ENCODE assay signal across 9 cellular contexts in genomic region chr14:94548999-94549985, GRCh38. TPM values are rescaled to one million over a fixed set of nuclear protein-coding genes. Genes with fewer than 3 reads are reported as not detected.
DNase-seq lines count a peak whose midpoint lies in the region; ATAC-seq, FAIRE-seq and TF ChIP-seq lines count a peak whose summit lies in the region.
"Had no signal": no experiment of that assay in that cellular context is flagged by ENCODE, and none has a peak within 500 bp of the region (broad histone marks: within the 10 kb centered on the region; RNA-seq: fewer than 3 reads in every experiment).

No MANE protein-coding gene starts in this region.

- TF ChIP-seq EP300 in K562 (IDR thresholded peaks at IDR 0.05; ENCODE audit: low read length): no peak

- 1% methylated on average over 21 of the region's 24 CpGs for WGBS in K562 (ENCODE audit: insufficient coverage, low coverage, missing lambda C conversion rate)

- TF ChIP-seq CTCF in K562 (IDR thresholded peaks at IDR 0.05 in 2 of 3, conservative IDR thresholded peaks at IDR 0.05 in 1 of 3; ENCODE audit: insufficient read depth in 2 of 3, low read depth in 1 of 3, low read length in 3 of 3): peak; percentile 62 to 68 (median 65)

- H3K4me1 ChIP-seq in K562 (replicated peaks in 1 of 2; ENCODE audit: control insufficient read depth in 2 of 2, insufficient read depth in 2 of 2, low read length in 2 of 2): no peaks in the 10 kb centered on the region

- H4K20me1 ChIP-seq in K562 (replicated peaks; ENCODE audit: control insufficient read depth, insufficient read depth, low read length): no peaks in the 10 kb centered on the region

- peak in 1 of 2 experiments; percentile 48; a peak in 2 of 4 replicates for TF ChIP-seq RAD21 in K562 (CRISPR knock-in tag; conservative IDR thresholded peaks at IDR 0.05 in 1 of 2, IDR thresholded peaks at IDR 0.05 in 1 of 2)

- ATAC-seq in K562 (peak; percentile 88), HG02678 (IDR thresholded peaks at IDR 0.05; ENCODE audit: unreplicated experiment) (no peak)

- H3K27ac ChIP-seq in K562 (ENCODE audit: extremely low read depth, low read depth, low read length): no peak overlapping the region

- no peak overlapping the region for H3K9ac ChIP-seq in K562 (ENCODE audit: insufficient read depth in 1 of 2, low read depth in 2 of 2, low read length in 2 of 2)

- no peak overlapping the region for H3K4me3 ChIP-seq in K562

- no TSS peak for BruUV-seq in K562 (replicated peaks; lab: Mats Ljungman, UMichigan)

- FAIRE-seq in K562 (lab: Jason Lieb, UNC): peak; percentile 6
- FAIRE-seq: islet of Langerhans had no signal

- TF ChIP-seq POLR2A in K562 (conservative IDR thresholded peaks at IDR 0.05): no peak

- no peaks in the 10 kb centered on the region for H3K9me3 ChIP-seq in K562 (replicated peaks; ENCODE audit: control insufficient read depth, insufficient read depth, low read depth, low read length)

- CTCF ChIA-PET in K562 (lab: Yijun Ruan, JAX; ENCODE audit: low intra/inter-chr PET ratio): interaction anchor here (1.4 kb wide), 1 partner anchor 114 kb away, joined by 5 read pairs; no protein-coding TSS in a partner anchor

- intact Hi-C loops in K562 (cut with micrococcal nuclease): loop anchor here (1.0 kb wide), 1 partner anchor 115 kb away; no protein-coding TSS in a partner anchor

- DNase-seq in SIG-M5 treated with dmso at 0.1 percent for 504 hours (lab: John Stamatoyannopoulos, UW; ENCODE audit: unreplicated experiment) (peak; percentile 28), SIG-M5 (lab: John Stamatoyannopoulos, UW) (no peak), HuH-7 (ENCODE audit: low spot score) (peak; percentile 51), T-helper 1 cell (peak in 4 of 5 donors; percentile 8 to 40 (median 30)), K562 (ENCODE audit: extremely low read depth in 1 of 4, low spot score in 3 of 4) (peak; percentile 41 to 65 (median 55)), islet precursor cell (peak; percentile 85)
- DNase-seq in stimulated activated CD4-positive, alpha-beta T cell treated with anti-CD3 and anti-CD28 coated beads, Interleukin-1b, Interleukin-23, amount 100 ng/mL, for 48 hours: peak; percentile 50

- H2AFZ ChIP-seq in K562 (ENCODE audit: low read depth, low read length): no peak overlapping the region

- H3K27me3 ChIP-seq in K562 (ENCODE audit: control insufficient read depth in 2 of 2, insufficient read depth in 2 of 2, low read length in 2 of 2): no peaks in the 10 kb centered on the region

- H3K9me1 ChIP-seq in K562 (ENCODE audit: control insufficient read depth, insufficient read depth, low read length): no peaks in the 10 kb centered on the region

- in situ Hi-C loops in K562 (cut with MboI): no loop called here

- POLR2A ChIA-PET in K562 (lab: Yijun Ruan, JAX): interaction anchor here (0.6 kb wide), 3 partner anchors 13 to 450 kb away, joined by 3 to 4 read pairs (median 3); no protein-coding TSS in a partner anchor

- no peak overlapping the region for H3K4me2 ChIP-seq in K562 (ENCODE audit: insufficient read depth, low read length)

- no peaks in the 10 kb centered on the region for H3K79me2 ChIP-seq in K562 (ENCODE audit: control insufficient read depth, insufficient read depth, low read length)

- no peaks in the 10 kb centered on the region for H3K36me3 ChIP-seq in K562 (ENCODE audit: control insufficient read depth, insufficient read depth, low read length)

TF ChIP-seq in K562, 482 proteins besides CTCF, POLR2A, EP300 and RAD21:
- no peak for TF ChIP-seq CBX1 (IDR thresholded peaks at IDR 0.05; ENCODE audit: low read depth)
- TF ChIP-seq SMAD3 (CRISPR knock-in tag; conservative IDR thresholded peaks at IDR 0.05): no peak
- TF ChIP-seq ZC3H11A (IDR thresholded peaks at IDR 0.05; ENCODE audit: low read depth, low read length): no peak
- TF ChIP-seq HDAC1 (IDR thresholded peaks at IDR 0.05): no peak
- no peak for TF ChIP-seq TAL1 (IDR thresholded peaks at IDR 0.05)
- no peak for TF ChIP-seq ATF2 (CRISPR knock-in tag; IDR thresholded peaks at IDR 0.05)
- no peak for TF ChIP-seq ZKSCAN3 (CRISPR knock-in tag; IDR thresholded peaks at IDR 0.05)
- no peak for TF ChIP-seq ZNF263 (CRISPR knock-in tag; IDR thresholded peaks at IDR 0.05; ENCODE audit: borderline replicate concordance)

RNA-seq across cellular contexts. Expression of gene SERPINA4, which starts 11.9 kb away (rescaled TPM):
- not detected in 2 replicates for total RNA-seq in K562 (2011; cell fraction: chromatin; rRNA removed; ENCODE audit: low replicate concordance)
- not detected in 2 replicates for total RNA-seq in K562 (2011; cell fraction: nucleolus; rRNA removed)
- total RNA-seq in K562 (2011; cell fraction: nucleoplasm; rRNA removed): not detected in 2 replicates
- total RNA-seq in K562 (2014; rRNA removed) (not detected in 2 replicates), K562 (2014; rRNA removed; fragmentation: Illumina TruSeq; extraction: Trizol) (not detected in 2 replicates), K562 (2015; rRNA removed; fragmentation: Illumina TruSeq; extraction: Trizol) (not detected in 2 replicates), K562 (2021) (not detected in 2 replicates)
- polyA plus RNA-seq in K562 (2011; rRNA removed) (not detected in 2 replicates), K562 (2014; fragmentation: Illumina TruSeq; extraction: Trizol) (not detected in 2 replicates), K562 (2014; fragmentation: Nextera tagmentation; extraction: Ambion mirVana) (not detected), K562 (2014; rRNA removed) (not detected in 2 replicates)
- polyA plus RNA-seq in K562 (2011; cell fraction: cytosol; rRNA removed): not detected in 2 replicates
- not detected in 2 replicates for polyA plus RNA-seq in K562 (2011; cell fraction: nucleus; rRNA removed)
- polyA plus RNA-seq in K562 (2012): not detected in 2 replicates
- polyA minus RNA-seq in K562 (2011; rRNA and poly(A)+ RNA removed): not detected in 2 replicates
- not detected in 2 replicates for polyA minus RNA-seq in K562 (2011; cell fraction: cytosol; rRNA and poly(A)+ RNA removed)
- not detected in 2 replicates for polyA minus RNA-seq in K562 (2011; cell fraction: nucleus; rRNA and poly(A)+ RNA removed)

RNA-seq across cellular contexts. Expression of gene SERPINA5, which starts 31.9 kb away (rescaled TPM):
- not detected in 2 replicates for total RNA-seq in K562 (2011; cell fraction: chromatin; rRNA removed; ENCODE audit: low replicate concordance)
- not detected in 2 replicates for total RNA-seq in K562 (2011; cell fraction: nucleolus; rRNA removed)
- not detected in 2 replicates for total RNA-seq in K562 (2011; cell fraction: nucleoplasm; rRNA removed)
- total RNA-seq in K562 (2014; rRNA removed) (not detected in 2 replicates), K562 (2014; rRNA removed; fragmentation: Illumina TruSeq; extraction: Trizol) (not detected in 2 replicates), K562 (2015; rRNA removed; fragmentation: Illumina TruSeq; extraction: Trizol) (not detected in 2 replicates), K562 (2021) (0.34 and 0.38 TPM in 2 replicates)
- polyA plus RNA-seq in K562 (2011; rRNA removed) (not detected in 2 replicates), K562 (2014; fragmentation: Illumina TruSeq; extraction: Trizol) (not detected in 2 replicates), K562 (2014; fragmentation: Nextera tagmentation; extraction: Ambion mirVana) (not detected), K562 (2014; rRNA removed) (not detected in 2 replicates)
- not detected in 2 replicates for polyA plus RNA-seq in K562 (2011; cell fraction: cytosol; rRNA removed)
- not detected in 2 replicates for polyA plus RNA-seq in K562 (2011; cell fraction: nucleus; rRNA removed)
- polyA plus RNA-seq in K562 (2012): not detected in 2 replicates
- polyA minus RNA-seq in K562 (2011; rRNA and poly(A)+ RNA removed): not detected in 2 replicates
- 1.2 TPM in 1 of 2 replicates, not detected in the other for polyA minus RNA-seq in K562 (2011; cell fraction: cytosol; rRNA and poly(A)+ RNA removed)
- polyA minus RNA-seq in K562 (2011; cell fraction: nucleus; rRNA and poly(A)+ RNA removed): not detected in 2 replicates

RNA-seq across cellular contexts. Expression of gene SERPINA12, which starts 40.0 kb away (rescaled TPM):
- total RNA-seq in K562 (2011; cell fraction: chromatin; rRNA removed; ENCODE audit: low replicate concordance): not detected in 2 replicates
- not detected in 2 replicates for total RNA-seq in K562 (2011; cell fraction: nucleolus; rRNA removed)
- not detected in 2 replicates for total RNA-seq in K562 (2011; cell fraction: nucleoplasm; rRNA removed)
- not detected in 2 replicates for total RNA-seq in K562 (2014; rRNA removed)
- not detected in 2 replicates for total RNA-seq in K562 (2014; rRNA removed; fragmentation: Illumina TruSeq; extraction: Trizol)
- total RNA-seq in K562 (2015; rRNA removed; fragmentation: Illumina TruSeq; extraction: Trizol): not detected in 2 replicates
- not detected in 2 replicates for total RNA-seq in K562 (2021)
- not detected in 2 replicates for polyA plus RNA-seq in K562 (2011; rRNA removed)
- polyA plus RNA-seq in K562 (2011; cell fraction: cytosol; rRNA removed): not detected in 2 replicates
- not detected in 2 replicates for polyA plus RNA-seq in K562 (2011; cell fraction: nucleus; rRNA removed)
- polyA plus RNA-seq in K562 (2012): not detected in 2 replicates
- not detected in 2 replicates for polyA plus RNA-seq in K562 (2014; fragmentation: Illumina TruSeq; extraction: Trizol)
- not detected for polyA plus RNA-seq in K562 (2014; fragmentation: Nextera tagmentation; extraction: Ambion mirVana)
- polyA plus RNA-seq in K562 (2014; rRNA removed): not detected in 2 replicates
- not detected in 2 replicates for polyA minus RNA-seq in K562 (2011; rRNA and poly(A)+ RNA removed)
- not detected in 2 replicates for polyA minus RNA-seq in K562 (2011; cell fraction: cytosol; rRNA and poly(A)+ RNA removed)
- not detected in 2 replicates for polyA minus RNA-seq in K562 (2011; cell fraction: nucleus; rRNA and poly(A)+ RNA removed)
